8 cellular contexts compared by ENCODE assay signal in the genomic region with DNA sequence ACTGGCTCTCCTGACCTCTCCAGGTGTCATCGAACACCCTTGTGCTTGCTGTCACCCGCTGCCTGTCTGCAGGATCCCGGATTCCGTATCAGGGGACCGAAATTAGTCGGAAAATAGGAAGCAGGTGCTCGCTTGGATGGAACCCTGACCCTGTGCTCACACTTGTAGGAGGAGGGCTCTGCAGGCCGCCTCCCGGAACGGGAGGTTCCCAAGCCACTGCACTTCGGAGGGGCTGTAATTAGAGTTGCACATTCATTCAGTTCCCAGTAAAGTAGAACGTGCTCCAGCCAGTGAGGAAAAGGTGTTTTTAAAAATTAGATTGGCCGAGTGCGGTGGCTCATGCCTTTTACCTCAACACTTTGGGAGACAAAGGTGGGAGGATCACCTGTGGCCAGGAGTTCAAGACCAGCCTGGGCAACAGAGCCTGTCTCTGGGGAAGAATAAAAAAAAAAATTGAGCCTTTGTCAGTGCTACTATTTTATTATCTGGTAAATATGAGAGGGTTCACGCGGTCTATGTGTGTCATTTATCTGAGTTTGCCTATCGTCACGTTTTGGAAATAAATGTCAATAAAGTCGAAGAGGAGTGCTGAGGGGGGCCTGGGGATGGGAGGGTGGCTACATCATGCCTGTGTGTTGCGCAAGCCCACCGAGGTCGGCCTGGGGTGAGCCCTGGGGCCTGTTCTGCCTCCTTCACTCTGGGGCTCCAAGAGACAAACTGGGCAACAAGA. TPM values are rescaled to one million over a fixed set of nuclear protein-coding genes. Genes with fewer than 3 reads are reported as not detected.
DNase-seq lines count a peak whose midpoint lies in the region; ATAC-seq, FAIRE-seq and TF ChIP-seq lines count a peak whose summit lies in the region.

No MANE protein-coding gene starts in this region.

- H3K4me1 Mint-ChIP-seq in activated T-helper 2 cell treated with anti-CD3 and anti-CD28 coated beads, Interferon-gamma antibody, Interleukin-2, Interleukin-4, amounts not matched to agents 10 μg/mL and 5 μg/mL and 100 μg/mL, durations not matched to agents 14 hours and 24 hours and 36 hours (ENCODE audit: low read depth) = peaks cover 17% of the 10 kb centered on the region

- ATAC-seq in GM19395 (IDR thresholded peaks at IDR 0.05; ENCODE audit: unreplicated experiment) = no peak

- H2AFZ ChIP-seq in OCI-LY7 (ENCODE audit: low read length) = peak overlapping the region; percentile 32; the same call in 1 of the 2 replicates

- peak overlapping the region; percentile 74 for H3K4me2 ChIP-seq in OCI-LY7 (ENCODE audit: low read length)

- TF ChIP-seq RAD21 in Ishikawa (IDR thresholded peaks at IDR 0.05; ENCODE audit: low read depth) = peak; percentile 14; the same call in 1 of the 2 replicates

- H3K27me3 Mint-ChIP-seq in activated T-helper 2 cell treated with anti-CD3 and anti-CD28 coated beads, Interferon-gamma antibody, Interleukin-2, Interleukin-4, amounts not matched to agents 10 μg/mL and 5 μg/mL and 100 μg/mL, durations not matched to agents 14 hours and 24 hours and 36 hours (ENCODE audit: low read depth) = no peaks in the 10 kb centered on the region

- H3K36me3 ChIP-seq in OCI-LY7 (ENCODE audit: insufficient read depth, low read length) = peaks cover 12% of the 10 kb centered on the region; the same call in 1 of the 2 replicates

- H3K4me1 ChIP-seq in OCI-LY7 (ENCODE audit: insufficient read depth, low read length, poor library complexity, severe bottlenecking) = peaks cover 15% of the 10 kb centered on the region

- H3K27ac ChIP-seq in OCI-LY7 (ENCODE audit: low read depth, low read length, poor library complexity, severe bottlenecking) = peak overlapping the region; percentile 48

- no peak; the same call in 1 of the 2 replicates for TF ChIP-seq EP300 in Ishikawa (IDR thresholded peaks at IDR 0.05; ENCODE audit: borderline replicate concordance)

- TSS peak; percentile 85 for BruUV-seq in OCI-LY7 (replicated peaks; lab: Mats Ljungman, UMichigan)

- H4K20me1 ChIP-seq in OCI-LY7 (ENCODE audit: insufficient read depth, low read length) = no peaks in the 10 kb centered on the region

- CTCF ChIA-PET in OCI-LY7 (lab: Charles Lee; ENCODE audit: unreplicated experiment) = no interaction called here

- in situ Hi-C loops in Caki2 (cut with HindIII; ENCODE audit: low pct_unique_long_range_greater_than_20kb, low sequenced_read_pairs) = no loop called here

- TF ChIP-seq CTCF in OCI-LY7 (conservative IDR thresholded peaks at IDR 0.05; ENCODE audit: low read length) (no peak), foreskin fibroblast (IDR thresholded peaks at IDR 0.05; ENCODE audit: low read depth, low read length) (no peak), D721Med (IDR thresholded peaks at IDR 0.05; ENCODE audit: insufficient read depth, missing control alignments) (no peak)

- H3K27ac Mint-ChIP-seq in activated T-helper 2 cell treated with anti-CD3 and anti-CD28 coated beads, Interferon-gamma antibody, Interleukin-2, Interleukin-4, amounts not matched to agents 10 μg/mL and 5 μg/mL and 100 μg/mL, durations not matched to agents 14 hours and 24 hours and 36 hours = peak overlapping the region; percentile 96

- POLR2A ChIA-PET in OCI-LY7 (lab: Charles Lee) = interaction anchor here (1.7 to 2.2 kb wide), 2 partner anchors 10 to 14 kb away, joined by 5 to 11 read pairs; no protein-coding TSS in a partner anchor

- intact Hi-C loops in OCI-LY7 (cut with micrococcal nuclease; ENCODE audit: unreplicated experiment) = loop anchor here (1.0 to 10.0 kb wide), 6 partner anchors 11 to 449 kb away; partner anchors contain the start of genes FNDC11, LIME1, PTK6 and RGS19
- intact Hi-C loops in activated T-helper 2 cell treated with anti-CD3 and anti-CD28 coated beads, Interferon-gamma antibody, Interleukin-2, Interleukin-4, amounts not matched to agents 10 μg/mL and 5 μg/mL and 100 μg/mL, durations not matched to agents 14 hours and 24 hours and 36 hours (cut with micrococcal nuclease) = loop anchor here (1.0 kb wide), 1 partner anchor 30 kb away; the partner anchor contains the start of gene RTEL1
- intact Hi-C loops in posterior vena cava (cut with DNase I) = no loop called here

- H3K9me3 ChIP-seq in OCI-LY7 (ENCODE audit: low read length) = no peaks in the 10 kb centered on the region

- peak overlapping the region; percentile 99 for H3K4me3 Mint-ChIP-seq in activated T-helper 2 cell treated with anti-CD3 and anti-CD28 coated beads, Interferon-gamma antibody, Interleukin-2, Interleukin-4, amounts not matched to agents 10 μg/mL and 5 μg/mL and 100 μg/mL, durations not matched to agents 14 hours and 24 hours and 36 hours (ENCODE audit: low read depth)

- no peaks in the 10 kb centered on the region for H3K9me3 Mint-ChIP-seq in activated T-helper 2 cell treated with anti-CD3 and anti-CD28 coated beads, Interferon-gamma antibody, Interleukin-2, Interleukin-4, amounts not matched to agents 10 μg/mL and 5 μg/mL and 100 μg/mL, durations not matched to agents 14 hours and 24 hours and 36 hours

- peak; percentile 89 for DNase-seq in Caki2 (ENCODE audit: low read depth)
- peak; percentile 82 for DNase-seq in OCI-LY7 (ENCODE audit: low spot score)
- peak; percentile 60 for DNase-seq in activated T-helper 2 cell treated with anti-CD3 and anti-CD28 coated beads, Interferon-gamma antibody, Interleukin-2, Interleukin-4, amounts not matched to agents 10 μg/mL and 5 μg/mL and 100 μg/mL, durations not matched to agents 14 hours and 24 hours and 36 hours (ENCODE audit: low spot score)
- DNase-seq in foreskin fibroblast = peak; percentile 56 to 88
- peak; percentile 88 for DNase-seq in posterior vena cava (ENCODE audit: low spot score)
- no peak for DNase-seq in D721Med (ENCODE audit: insufficient read length, low spot score)

- H3K4me3 ChIP-seq in OCI-LY7 (ENCODE audit: low read depth, low read length, poor library complexity, severe bottlenecking) = peak overlapping the region; percentile 96
- H3K4me3 ChIP-seq in foreskin fibroblast (ENCODE audit: low read depth in 1 of 2, low read length in 2 of 2) = peak overlapping the region; percentile 91 to 96

- FAIRE-seq in D721Med (lab: Jason Lieb, UNC) = no peak

- H3K36me3 Mint-ChIP-seq in activated T-helper 2 cell treated with anti-CD3 and anti-CD28 coated beads, Interferon-gamma antibody, Interleukin-2, Interleukin-4, amounts not matched to agents 10 μg/mL and 5 μg/mL and 100 μg/mL, durations not matched to agents 14 hours and 24 hours and 36 hours (ENCODE audit: low read depth) = peaks cover 21% of the 10 kb centered on the region

- H3K9me2 ChIP-seq in OCI-LY7 (ENCODE audit: insufficient read depth, low read length) = no peaks in the 10 kb centered on the region

- H3K79me2 ChIP-seq in OCI-LY7 (ENCODE audit: insufficient read depth, low read depth, low read length) = peaks cover 34% of the 10 kb centered on the region

TF ChIP-seq in Ishikawa, 13 proteins besides CTCF, POLR2A, EP300 and RAD21 (continues in another document):
- TF ChIP-seq ZBTB7A (IDR thresholded peaks at IDR 0.05; ENCODE audit: low read depth) (0 out of 2 replicates have a peak, but pooled peaks have one; percentile 35), TAF1 (IDR thresholded peaks at IDR 0.05; ENCODE audit: low read depth) (peak; percentile 76), YY1 (IDR thresholded peaks at IDR 0.05; ENCODE audit: low read depth) (no peak), CREB1 (IDR thresholded peaks at IDR 0.05; ENCODE audit: low read depth) (no peak), NFIC (IDR thresholded peaks at IDR 0.05) (no peak), USF1 (IDR thresholded peaks at IDR 0.05) (peak; percentile 19; the same call in 1 of the 2 replicates), FOXM1 (IDR thresholded peaks at IDR 0.05; ENCODE audit: borderline replicate concordance, low read depth) (no peak), TEAD4 (IDR thresholded peaks at IDR 0.05) (no peak)
- TF ChIP-seq, protein P1, sequence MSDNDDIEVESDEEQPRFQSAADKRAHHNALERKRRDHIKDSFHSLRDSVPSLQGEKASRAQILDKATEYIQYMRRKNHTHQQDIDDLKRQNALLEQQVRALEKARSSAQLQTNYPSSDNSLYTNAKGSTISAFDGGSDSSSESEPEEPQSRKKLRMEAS (IDR thresholded peaks at IDR 0.05) = peak; percentile 86

RNA-seq across cellular contexts. Expression of gene GMEB2, which starts 1.5 kb away (rescaled TPM):
- total RNA-seq in Caki2 (2014; rRNA removed; shearing (Covaris generic); ENCODE audit: low replicate concordance) = 9.6 and 18.1 TPM in 2 replicates
- total RNA-seq in OCI-LY7 (2014; rRNA removed; shearing (Covaris generic)) = 14.3 and 15.6 TPM in 2 replicates
- total RNA-seq in OCI-LY7 (2022) (15.0 and 15.6 TPM in 2 replicates), posterior vena cava (1 to 10 TPM; 6.9 to 8.8 TPM)
- total RNA-seq in activated T-helper 2 cell treated with anti-CD3 and anti-CD28 coated beads, Interferon-gamma antibody, Interleukin-2, Interleukin-4, amounts not matched to agents 10 μg/mL and 5 μg/mL and 100 μg/mL, durations not matched to agents 14 hours and 24 hours and 36 hours = 12.4 and 13.6 TPM in 2 replicates

RNA-seq across cellular contexts. Expression of gene STMN3, which starts 24.8 kb away (rescaled TPM):
- 70.6 and 73.0 TPM in 2 replicates for total RNA-seq in Caki2 (2014; rRNA removed; shearing (Covaris generic); ENCODE audit: low replicate concordance)
- total RNA-seq in OCI-LY7 (2014; rRNA removed; shearing (Covaris generic)) = 4.0 and 6.7 TPM in 2 replicates
- 6.7 and 7.5 TPM in 2 replicates for total RNA-seq in OCI-LY7 (2022)
- 6.5 and 7.1 TPM in 2 replicates for total RNA-seq in activated T-helper 2 cell treated with anti-CD3 and anti-CD28 coated beads, Interferon-gamma antibody, Interleukin-2, Interleukin-4, amounts not matched to agents 10 μg/mL and 5 μg/mL and 100 μg/mL, durations not matched to agents 14 hours and 24 hours and 36 hours
- total RNA-seq in posterior vena cava = 10 to 100 TPM; 11.7 to 27.3 TPM

RNA-seq across cellular contexts. Expression of gene RTEL1, which starts 29.7 kb away (rescaled TPM):
- total RNA-seq in Caki2 (2014; rRNA removed; shearing (Covaris generic); ENCODE audit: low replicate concordance) = 12.5 and 13.6 TPM in 2 replicates
- 20.0 and 22.5 TPM in 2 replicates for total RNA-seq in OCI-LY7 (2014; rRNA removed; shearing (Covaris generic))
- total RNA-seq in OCI-LY7 (2022) (47.2 and 55.0 TPM in 2 replicates), posterior vena cava (10 to 100 TPM; 28.3 to 28.7 TPM)
- 44.0 and 46.9 TPM in 2 replicates for total RNA-seq in activated T-helper 2 cell treated with anti-CD3 and anti-CD28 coated beads, Interferon-gamma antibody, Interleukin-2, Interleukin-4, amounts not matched to agents 10 μg/mL and 5 μg/mL and 100 μg/mL, durations not matched to agents 14 hours and 24 hours and 36 hours

RNA-seq across cellular contexts. Expression of gene HELZ2, which starts 54.4 kb away (rescaled TPM):
- 26.3 and 30.3 TPM in 2 replicates for total RNA-seq in Caki2 (2014; rRNA removed; shearing (Covaris generic); ENCODE audit: low replicate concordance)
- 3.6 and 6.5 TPM in 2 replicates for total RNA-seq in OCI-LY7 (2014; rRNA removed; shearing (Covaris generic))
- total RNA-seq in OCI-LY7 (2022) = 8.3 and 8.6 TPM in 2 replicates
- 10.3 and 11.5 TPM in 2 replicates for total RNA-seq in activated T-helper 2 cell treated with anti-CD3 and anti-CD28 coated beads, Interferon-gamma antibody, Interleukin-2, Interleukin-4, amounts not matched to agents 10 μg/mL and 5 μg/mL and 100 μg/mL, durations not matched to agents 14 hours and 24 hours and 36 hours
- 10 to 100 TPM; 13.7 to 25.5 TPM for total RNA-seq in posterior vena cava

Comparison
In these comparisons a context has a peak if more than half of its experiments do, and no peak if none do; other contexts are left out.
1. intact Hi-C loops: an anchor here in OCI-LY7 (1.0 to 10.0 kb wide) and activated T-helper 2 cell treated with anti-CD3 and anti-CD28 coated beads, Interferon-gamma antibody, Interleukin-2, Interleukin-4, amounts not matched to agents 10 μg/mL and 5 μg/mL and 100 μg/mL, durations not matched to agents 14 hours and 24 hours and 36 hours (1.0 kb wide); none called in posterior vena cava.